ENCODE assay signal across 8 cellular contexts in the genomic region with DNA sequence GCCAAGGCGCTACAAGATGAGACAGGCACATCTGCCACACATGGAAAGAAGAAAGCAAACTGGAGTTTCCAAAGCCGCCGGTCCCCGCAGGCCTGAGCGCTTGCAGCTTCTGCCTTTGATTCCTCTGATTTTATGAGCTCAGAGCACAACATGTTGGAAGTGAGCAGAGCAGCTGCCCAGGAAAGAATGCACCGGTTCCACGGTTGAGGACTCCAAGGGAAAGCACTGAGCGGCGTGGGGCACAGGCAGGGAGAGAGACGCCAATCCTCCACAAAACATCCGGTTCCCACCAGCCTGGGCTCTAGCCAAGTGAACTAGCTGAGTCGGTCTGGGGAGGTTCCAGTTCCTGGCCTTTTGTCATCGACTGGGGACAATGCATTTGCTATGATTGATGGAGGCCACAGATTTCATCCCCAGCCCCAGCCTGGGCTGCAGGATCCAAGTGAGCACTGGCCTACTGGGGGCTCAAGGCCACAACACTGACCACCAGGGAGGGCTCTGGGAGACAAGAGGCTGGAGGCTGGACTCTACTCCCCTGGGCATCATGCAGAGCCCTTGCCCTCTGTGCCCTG.
DNase-seq lines count a peak whose midpoint lies in the region; ATAC-seq and TF ChIP-seq lines count a peak whose summit lies in the region.

No MANE protein-coding gene starts in this region.

- H3K4me3 ChIP-seq in BJ (ENCODE audit: low read depth, low read length) (no peak overlapping the region), ovary (no peak overlapping the region), H7 (ENCODE audit: insufficient read depth, low read depth, low read length) (no peak overlapping the region)
- no peak overlapping the region for H3K4me3 ChIP-seq in effector memory CD4-positive, alpha-beta T cell (ENCODE audit: insufficient read depth, low read depth, low read length, poor library complexity, severe bottlenecking)

- CTCF ChIA-PET in BJ (lab: Yijun Ruan, JAX) = interaction anchor here (0.6 to 1.5 kb wide), 2 partner anchors 13 to 231 kb away, joined by 3 to 5 read pairs; no protein-coding TSS in a partner anchor

- intact Hi-C loops in ovary (cut with DNase I) = no loop called here

- H3K36me3 ChIP-seq in BJ (ENCODE audit: control insufficient read depth, insufficient read depth, low read length) (no peaks in the 10 kb centered on the region), ovary (no peaks in the 10 kb centered on the region), H7 (replicated peaks; ENCODE audit: control insufficient read depth, insufficient read depth, low read length) (no peaks in the 10 kb centered on the region)
- H3K36me3 ChIP-seq in effector memory CD4-positive, alpha-beta T cell (ENCODE audit: control insufficient read depth, insufficient read depth, low read length) = no peaks in the 10 kb centered on the region

- 24 to 35% (median 27%) methylated on average over 13 of the region's 13 CpGs for whole genome bisulfite sequencing in ovary, 3 donors

- TF ChIP-seq EP300 in ovary (IDR thresholded peaks at IDR 0.05) = no peak

- no peaks in the 10 kb centered on the region for H3K9me3 ChIP-seq in ovary
- H3K9me3 ChIP-seq in effector memory CD4-positive, alpha-beta T cell (ENCODE audit: control insufficient read depth, low read length) = no peaks in the 10 kb centered on the region

- DNase-seq in BJ (ENCODE audit: low read depth) = peak; percentile 47
- DNase-seq in globus pallidus (ENCODE audit: low spot score) = peak; percentile 80
- peak; percentile 45 to 68 (median 57) for DNase-seq in ovary
- no peak for DNase-seq in effector memory CD4-positive, alpha-beta T cell
- no peak for DNase-seq in H7

- H3K27me3 ChIP-seq in BJ (ENCODE audit: control insufficient read depth, insufficient read depth, low read length) (no peaks in the 10 kb centered on the region), ovary (no peaks in the 10 kb centered on the region), H7 (ENCODE audit: control insufficient read depth, insufficient read depth, low read length) (no peaks in the 10 kb centered on the region)
- H3K27me3 ChIP-seq in effector memory CD4-positive, alpha-beta T cell (replicated peaks; ENCODE audit: control insufficient read depth, insufficient read depth, low read length, poor library complexity, severe bottlenecking) = no peaks in the 10 kb centered on the region

- peaks cover 5% of the 10 kb centered on the region for H3K4me1 ChIP-seq in ovary (ENCODE audit: insufficient read depth)
- H3K4me1 ChIP-seq in effector memory CD4-positive, alpha-beta T cell (ENCODE audit: control insufficient read depth, insufficient read depth, low read length, poor library complexity, severe bottlenecking) = no peaks in the 10 kb centered on the region

- POLR2A ChIA-PET in BJ (lab: Charles Lee) = no interaction called here

- TF ChIP-seq CTCF in BJ (IDR thresholded peaks at IDR 0.05; ENCODE audit: insufficient read depth, low read depth, low read length) (no peak), ovary (IDR thresholded peaks at IDR 0.05) (no peak)

- peak; percentile 56 for ATAC-seq in SK-N-SH treated with all-trans-retinoic acid at 6 μM for 48 hours
- no peak for ATAC-seq in GM18505 (IDR thresholded peaks at IDR 0.05; ENCODE audit: unreplicated experiment)
- ATAC-seq in GM21528 (IDR thresholded peaks at IDR 0.05; ENCODE audit: low FRiP score, unreplicated experiment) = no peak

- TF ChIP-seq POLR2A in ovary (IDR thresholded peaks at IDR 0.05) = no peak
- TF ChIP-seq POLR2A in GM18505 (IDR thresholded peaks at IDR 0.05; ENCODE audit: borderline replicate concordance, extremely low read depth, insufficient read depth, insufficient read length) = no peak

- no peak overlapping the region for H3K27ac ChIP-seq in ovary
- no peak overlapping the region for H3K27ac ChIP-seq in effector memory CD4-positive, alpha-beta T cell (ENCODE audit: insufficient read depth, low read length, poor library complexity, severe bottlenecking)

TF ChIP-seq in SK-N-SH treated with all-trans-retinoic acid at 6 μM for 48 hours, 23 proteins besides CTCF, POLR2A, EP300 and RAD21:
- TF ChIP-seq ARNTL (CRISPR knock-in tag; IDR thresholded peaks at IDR 0.05; ENCODE audit: borderline replicate concordance, low read depth) (no peak), ZNF70 (CRISPR knock-in tag; IDR thresholded peaks at IDR 0.05) (no peak), ESRRG (CRISPR knock-in tag; IDR thresholded peaks at IDR 0.05) (no peak), CSDC2 (CRISPR knock-in tag; IDR thresholded peaks at IDR 0.05) (no peak)
- TF ChIP-seq, protein P1, sequence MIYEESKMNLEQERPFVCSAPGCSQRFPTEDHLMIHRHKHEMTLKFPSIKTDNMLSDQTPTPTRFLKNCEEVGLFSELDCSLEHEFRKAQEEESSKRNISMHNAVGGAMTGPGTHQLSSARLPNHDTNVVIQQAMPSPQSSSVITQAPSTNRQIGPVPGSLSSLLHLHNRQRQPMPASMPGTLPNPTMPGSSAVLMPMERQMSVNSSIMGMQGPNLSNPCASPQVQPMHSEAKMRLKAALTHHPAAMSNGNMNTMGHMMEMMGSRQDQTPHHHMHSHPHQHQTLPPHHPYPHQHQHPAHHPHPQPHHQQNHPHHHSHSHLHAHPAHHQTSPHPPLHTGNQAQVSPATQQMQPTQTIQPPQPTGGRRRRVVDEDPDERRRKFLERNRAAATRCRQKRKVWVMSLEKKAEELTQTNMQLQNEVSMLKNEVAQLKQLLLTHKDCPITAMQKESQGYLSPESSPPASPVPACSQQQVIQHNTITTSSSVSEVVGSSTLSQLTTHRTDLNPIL (CRISPR knock-in tag; IDR thresholded peaks at IDR 0.05; ENCODE audit: low read depth) = no peak
- TF ChIP-seq, protein P2, sequence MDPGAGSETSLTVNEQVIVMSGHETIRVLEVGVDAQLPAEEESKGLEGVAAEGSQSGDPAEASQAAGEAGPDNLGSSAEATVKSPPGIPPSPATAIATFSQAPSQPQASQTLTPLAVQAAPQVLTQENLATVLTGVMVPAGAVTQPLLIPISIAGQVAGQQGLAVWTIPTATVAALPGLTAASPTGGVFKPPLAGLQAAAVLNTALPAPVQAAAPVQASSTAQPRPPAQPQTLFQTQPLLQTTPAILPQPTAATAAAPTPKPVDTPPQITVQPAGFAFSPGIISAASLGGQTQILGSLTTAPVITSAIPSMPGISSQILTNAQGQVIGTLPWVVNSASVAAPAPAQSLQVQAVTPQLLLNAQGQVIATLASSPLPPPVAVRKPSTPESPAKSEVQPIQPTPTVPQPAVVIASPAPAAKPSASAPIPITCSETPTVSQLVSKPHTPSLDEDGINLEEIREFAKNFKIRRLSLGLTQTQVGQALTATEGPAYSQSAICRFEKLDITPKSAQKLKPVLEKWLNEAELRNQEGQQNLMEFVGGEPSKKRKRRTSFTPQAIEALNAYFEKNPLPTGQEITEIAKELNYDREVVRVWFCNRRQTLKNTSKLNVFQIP (CRISPR knock-in tag; IDR thresholded peaks at IDR 0.05; ENCODE audit: borderline replicate concordance, low read depth) = no peak

Comparison
In these comparisons a context has a peak if more than half of its experiments do, and no peak if none do; other contexts are left out.
1. DNase-seq: peak in BJ (single experiment), globus pallidus (single experiment) and ovary (5 of 5); none in effector memory CD4-positive, alpha-beta T cell (0 of 3) and H7 (single experiment).